ENCODE assay signal across 18 cellular contexts in the genomic region with DNA sequence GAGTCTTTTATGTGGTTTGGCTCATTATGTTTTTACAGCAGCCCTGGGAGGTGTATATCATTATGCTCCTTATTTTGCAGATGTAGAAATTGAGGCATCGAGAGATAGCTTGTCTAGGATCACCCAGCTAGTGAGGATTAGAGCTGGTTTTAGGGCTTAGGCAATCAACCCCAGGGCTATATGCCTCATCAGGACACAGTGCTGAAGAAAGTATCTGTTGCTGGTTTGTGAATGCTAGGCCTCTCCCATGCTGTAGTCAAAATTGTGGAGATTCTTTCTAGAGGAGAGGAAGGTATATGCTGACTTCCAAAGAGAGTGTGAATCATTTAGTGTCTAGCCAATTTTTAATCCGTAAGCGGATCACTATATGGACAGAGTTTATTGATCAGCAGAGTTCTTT.
A peak's percentile ranks its signal among the peaks of the same experiment; 100 is the strongest.
DNase-seq lines count a peak whose midpoint lies in the region; ATAC-seq and TF ChIP-seq lines count a peak whose summit lies in the region.
"Had no signal": no experiment of that assay in that cellular context is flagged by ENCODE, and none has a peak within 500 bp of the region (broad histone marks: within the 10 kb centered on the region; RNA-seq: fewer than 3 reads in every experiment).

No MANE protein-coding gene starts in this region.

- H3K9me1 ChIP-seq in IMR-90 (ENCODE audit: insufficient read depth, low read length) = peaks cover 9% of the 10 kb centered on the region; the same call in 1 of the 2 replicates

- H3K4me3 ChIP-seq in IMR-90 (ENCODE audit: insufficient read depth, low read depth, low read length) = no peak overlapping the region
- no peak overlapping the region for H3K4me3 ChIP-seq in adipocyte (ENCODE audit: low read length)
- no peak overlapping the region for H3K4me3 ChIP-seq in trophoblast cell (ENCODE audit: low read depth, low read length)
- H3K4me3 ChIP-seq: GM12878 had no signal

- no peak overlapping the region for H4K8ac ChIP-seq in IMR-90 (ENCODE audit: low read depth in 2 of 2, low read length in 2 of 2)
- H4K8ac ChIP-seq in trophoblast cell (ENCODE audit: low read depth, low read length) = no peak overlapping the region

- no peak for TF ChIP-seq POLR2A in IMR-90 (IDR thresholded peaks at IDR 0.05; ENCODE audit: low read depth, low read length)

- H3K4me1 ChIP-seq in IMR-90 (ENCODE audit: control insufficient read depth, insufficient read depth, low read length) (peaks cover 2% of the 10 kb centered on the region; the same call in 1 of the 2 replicates), adipocyte (ENCODE audit: control insufficient read depth, insufficient read depth, low read length) (no peaks in the 10 kb centered on the region), trophoblast cell (ENCODE audit: control insufficient read depth in 1 of 2, insufficient read depth in 2 of 2, low read length in 2 of 2) (peaks cover 0 to 2% of the 10 kb centered on the region in 2 experiments)
- H3K4me1 ChIP-seq: BE2C had no signal

- peak; percentile 27; the same call in 1 of the 2 replicates for ATAC-seq in IMR-90 (ENCODE audit: low read depth)
- ATAC-seq in WTC11 = no peak
- ATAC-seq in GM19324 (IDR thresholded peaks at IDR 0.05; ENCODE audit: low FRiP score, unreplicated experiment) = no peak
- ATAC-seq: GM12878, HCT116 had no signal

- TF ChIP-seq CTCF in IMR-90 (conservative IDR thresholded peaks at IDR 0.05; ENCODE audit: low read depth, low read length) (no peak), WTC11 (IDR thresholded peaks at IDR 0.05) (no peak)

- H3K4ac ChIP-seq in IMR-90 (ENCODE audit: low read depth, low read length) = no peak overlapping the region
- H3K4ac ChIP-seq in trophoblast cell (ENCODE audit: low read depth, low read length) = no peak overlapping the region

- H3K79me1 ChIP-seq in IMR-90 (ENCODE audit: low read depth in 1 of 2, low read length in 2 of 2) = peaks cover 7 to 41% of the 10 kb centered on the region in 2 experiments; a peak in 3 of 4 replicates
- H3K79me1 ChIP-seq in trophoblast cell (ENCODE audit: low read length) = no peaks in the 10 kb centered on the region

- intact Hi-C loops in IMR-90 (cut with micrococcal nuclease) = no loop called here

- no peaks in the 10 kb centered on the region for H3K36me3 Mint-ChIP-seq in WTC11

- no peak overlapping the region for H2BK15ac ChIP-seq in IMR-90 (ENCODE audit: low read depth, low read length)

- H3K9ac ChIP-seq in IMR-90 (ENCODE audit: low read depth, low read length) (no peak overlapping the region), adipocyte (ENCODE audit: low read length) (no peak overlapping the region), trophoblast cell (ENCODE audit: low read length) (no peak overlapping the region)

- H3K4me1 Mint-ChIP-seq in WTC11 = no peaks in the 10 kb centered on the region

- in situ Hi-C loops in IMR-90 (cut with MboI; ENCODE audit: low sequenced_read_pairs) = no loop called here

- TF ChIP-seq RAD21 in IMR-90 (IDR thresholded peaks at IDR 0.05; ENCODE audit: low read length) = no peak

- H2BK12ac ChIP-seq in trophoblast cell (ENCODE audit: low read length) = no peak overlapping the region

- H2BK5ac ChIP-seq in IMR-90 (ENCODE audit: low read depth, low read length, poor library complexity, severe bottlenecking) (no peak overlapping the region), trophoblast cell (ENCODE audit: low read depth, low read length, poor library complexity) (no peak overlapping the region)

- no peak overlapping the region for H3K23ac ChIP-seq in IMR-90 (ENCODE audit: low read depth, low read length)
- no peak overlapping the region for H3K23ac ChIP-seq in trophoblast cell (ENCODE audit: low read length)

- H3K36me3 ChIP-seq in IMR-90 (ENCODE audit: control insufficient read depth, insufficient read depth, low read length) (no peaks in the 10 kb centered on the region), adipocyte (ENCODE audit: control insufficient read depth, insufficient read depth, low read length, severe bottlenecking) (no peaks in the 10 kb centered on the region), trophoblast cell (ENCODE audit: control insufficient read depth in 1 of 2, insufficient read depth in 2 of 2, low read length in 2 of 2) (no peaks in the 10 kb centered on the region)
- H3K36me3 ChIP-seq: BE2C had no signal

- POLR2A ChIA-PET in IMR-90 (lab: Charles Lee; ENCODE audit: unreplicated experiment) = no interaction called here
- POLR2A ChIA-PET in WTC11 (lab: Charles Lee) = no interaction called here

- DNase-seq in ELR (ENCODE audit: low read depth) = peak; percentile 53
- no peak for DNase-seq in IMR-90
- peak; percentile 35 for DNase-seq in adipocyte (ENCODE audit: low read depth)
- peak; percentile 80 to 83 for DNase-seq in trophoblast cell
- DNase-seq in WTC11 (ENCODE audit: low spot score) = no peak
- DNase-seq in activated CD4-positive, alpha-beta T cell treated with anti-CD3 and anti-CD28 coated beads, Interleukin-2, amount 50 U/mL, for 4 hours = no peak
- DNase-seq: BE2C, DMS53, NCI-H1092, NCI-H1436, NCI-H1930, NCI-H510A, NCI-H774, OCI-M1, Right ventricle myocardium superior had no signal

- H2AK5ac ChIP-seq in IMR-90 (ENCODE audit: low read depth, low read length) (no peak overlapping the region), trophoblast cell (ENCODE audit: low read length) (no peak overlapping the region)

- dilution Hi-C loops in IMR-90 (cut with HindIII; ENCODE audit: low sequenced_read_pairs, unreplicated experiment) = no loop called here

- no peak overlapping the region for H3K18ac ChIP-seq in IMR-90 (ENCODE audit: low read depth, low read length)
- no peak overlapping the region for H3K18ac ChIP-seq in trophoblast cell (ENCODE audit: low read length)

- H3K4me2 ChIP-seq in IMR-90 (ENCODE audit: low read depth, low read length) = no peak overlapping the region
- H3K4me2 ChIP-seq in trophoblast cell (ENCODE audit: low read length) = no peak overlapping the region

- no peak overlapping the region for H3K27ac ChIP-seq in IMR-90 (ENCODE audit: insufficient read depth, low read length)
- no peak overlapping the region for H3K27ac ChIP-seq in trophoblast cell (ENCODE audit: low read depth, low read length)

- H4K5ac ChIP-seq in IMR-90 (ENCODE audit: low read depth, low read length) = no peak overlapping the region

- H3K56ac ChIP-seq in IMR-90 (ENCODE audit: extremely low read depth, insufficient read depth, low read length) = no peak overlapping the region

- no TSS peak for BruUV-seq in IMR-90 (replicated peaks; lab: Mats Ljungman, UMichigan)

- H3K79me2 ChIP-seq in trophoblast cell (ENCODE audit: control insufficient read depth, insufficient read depth, low read length, poor library complexity) = no peaks in the 10 kb centered on the region

- no peaks in the 10 kb centered on the region for H4K20me1 ChIP-seq in IMR-90 (ENCODE audit: insufficient read depth, low read length)

- H3K27me3 Mint-ChIP-seq in WTC11 (ENCODE audit: low read depth) = no peaks in the 10 kb centered on the region; the same call in 1 of the 2 replicates

- H2AFZ ChIP-seq in IMR-90 (replicated peaks; ENCODE audit: low read length, poor library complexity) (no peak overlapping the region), trophoblast cell (ENCODE audit: insufficient read depth, low read length, poor library complexity) (no peak overlapping the region)

- no peak overlapping the region for H3K4me3 Mint-ChIP-seq in WTC11

- no peak overlapping the region for H4K12ac ChIP-seq in trophoblast cell (ENCODE audit: low read depth, low read length)

- H3K27me3 ChIP-seq in IMR-90 (ENCODE audit: control insufficient read depth, insufficient read depth, low read length) (no peaks in the 10 kb centered on the region; the same call in 1 of the 2 replicates), adipocyte (replicated peaks; ENCODE audit: control insufficient read depth, insufficient read depth, low read length) (no peaks in the 10 kb centered on the region), trophoblast cell (ENCODE audit: insufficient read depth, low read length) (no peaks in the 10 kb centered on the region)
- H3K27me3 ChIP-seq: BE2C had no signal

- CTCF ChIA-PET in IMR-90 (lab: Yijun Ruan, JAX) = no interaction called here
- CTCF ChIA-PET in WTC11 (lab: Charles Lee) = interaction anchor here (0.5 kb wide), 1 partner anchor 188 kb away, joined by 3 read pairs; no protein-coding TSS in a partner anchor

- no peak overlapping the region for H2AK9ac ChIP-seq in IMR-90 (replicated peaks; ENCODE audit: low read depth, low read length, poor library complexity)

- no peaks in the 10 kb centered on the region for H3K9me3 ChIP-seq in IMR-90 (ENCODE audit: control insufficient read depth, insufficient read depth, low read length)
- no peaks in the 10 kb centered on the region for H3K9me3 ChIP-seq in adipocyte (ENCODE audit: control insufficient read depth, low read length)
- H3K9me3 ChIP-seq in trophoblast cell (ENCODE audit: insufficient read depth, low read depth, low read length) = no peaks in the 10 kb centered on the region
- H3K9me3 ChIP-seq: BE2C had no signal

- H2BK120ac ChIP-seq in IMR-90 (ENCODE audit: low read depth, low read length) = no peak overlapping the region
- H2BK120ac ChIP-seq in trophoblast cell (ENCODE audit: insufficient read depth, low read length, poor library complexity) = no peak overlapping the region

- WGBS in IMR-90 (ENCODE audit: extremely low coverage in 2 of 2, insufficient read length in 1 of 2), 2 experiments = 100% methylated on average over 3 of the region's 3 CpGs; no CpG with 5 or more reads in 1 of the 2 experiments
- WGBS in trophoblast cell (ENCODE audit: extremely low coverage, insufficient coverage, insufficient read length) = no CpG with 5 or more reads among the region's 3 CpGs

- no peaks in the 10 kb centered on the region for H3K9me3 Mint-ChIP-seq in WTC11

- no peak overlapping the region for H3K27ac Mint-ChIP-seq in WTC11

- H3K14ac ChIP-seq in IMR-90 (replicated peaks; ENCODE audit: low read depth, low read length) (no peak overlapping the region), trophoblast cell (ENCODE audit: low read length) (no peak overlapping the region)

- H4K91ac ChIP-seq in IMR-90 (ENCODE audit: insufficient read depth, low read depth, low read length) (no peak overlapping the region), trophoblast cell (ENCODE audit: low read depth, low read length) (no peak overlapping the region)

- no peak overlapping the region for H2BK20ac ChIP-seq in IMR-90 (ENCODE audit: low read depth, low read length)

TF ChIP-seq in IMR-90, 13 proteins besides CTCF, POLR2A, EP300 and RAD21 (continues in another document):
- no peak for TF ChIP-seq SMC3 (IDR thresholded peaks at IDR 0.05; ENCODE audit: low read depth, low read length)

Comparison
In these comparisons a context has a peak if more than half of its experiments do, and no peak if none do; other contexts are left out.
1. DNase-seq: peak in ELR (single experiment), adipocyte (single experiment) and trophoblast cell (2 of 2); none in IMR-90 (single experiment), WTC11 (single experiment) and activated CD4-positive, alpha-beta T cell treated with anti-CD3 and anti-CD28 coated beads, Interleukin-2, amount 50 U/mL, for 4 hours (0 of 2).